Comparison of ENCODE assay signal across 1 cellular context in the genomic region with DNA sequence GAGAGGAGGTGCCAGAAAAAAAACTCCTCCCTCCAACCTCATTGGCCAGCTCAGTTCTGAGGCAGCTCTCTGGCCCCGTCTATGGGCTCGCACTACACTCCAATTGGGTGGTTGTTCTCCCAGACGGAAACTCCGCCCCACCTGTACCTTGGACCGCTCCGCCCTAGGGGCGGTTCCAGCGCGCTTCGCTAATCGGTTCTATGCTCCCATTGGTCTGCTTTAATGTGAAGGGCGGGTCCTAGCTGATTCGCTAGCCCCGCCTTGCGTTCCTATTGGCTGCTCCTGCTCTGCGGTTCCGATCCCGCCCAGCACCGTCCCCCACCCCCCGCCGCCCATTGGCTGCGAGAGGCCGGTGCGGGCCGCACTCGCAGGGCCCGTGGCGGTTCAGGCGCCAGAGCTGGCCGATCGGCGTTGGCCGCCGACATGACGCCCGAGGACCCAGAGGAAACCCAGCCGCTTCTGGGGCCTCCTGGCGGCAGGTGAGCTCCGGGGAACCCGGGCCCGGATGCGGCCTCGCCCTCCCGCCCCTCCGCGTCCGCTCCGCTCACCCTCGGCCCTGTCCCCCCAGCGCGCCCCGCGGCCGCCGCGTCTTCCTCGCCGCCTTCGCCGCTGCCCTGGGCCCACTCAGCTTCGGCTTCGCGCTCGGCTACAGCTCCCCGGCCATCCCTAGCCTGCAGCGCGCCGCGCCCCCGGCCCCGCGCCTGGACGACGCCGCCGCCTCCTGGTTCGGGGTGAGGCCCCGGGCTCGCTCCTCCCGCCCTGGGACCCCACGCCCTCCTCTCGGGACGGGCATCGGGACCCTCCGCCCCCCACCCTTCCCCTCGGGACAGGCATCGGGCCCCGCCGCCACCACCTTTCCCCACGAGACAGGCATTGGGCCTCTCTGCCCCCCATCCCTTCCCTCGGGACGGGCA.
TF ChIP-seq lines count a peak whose summit lies in the region.

A gene with protein sequence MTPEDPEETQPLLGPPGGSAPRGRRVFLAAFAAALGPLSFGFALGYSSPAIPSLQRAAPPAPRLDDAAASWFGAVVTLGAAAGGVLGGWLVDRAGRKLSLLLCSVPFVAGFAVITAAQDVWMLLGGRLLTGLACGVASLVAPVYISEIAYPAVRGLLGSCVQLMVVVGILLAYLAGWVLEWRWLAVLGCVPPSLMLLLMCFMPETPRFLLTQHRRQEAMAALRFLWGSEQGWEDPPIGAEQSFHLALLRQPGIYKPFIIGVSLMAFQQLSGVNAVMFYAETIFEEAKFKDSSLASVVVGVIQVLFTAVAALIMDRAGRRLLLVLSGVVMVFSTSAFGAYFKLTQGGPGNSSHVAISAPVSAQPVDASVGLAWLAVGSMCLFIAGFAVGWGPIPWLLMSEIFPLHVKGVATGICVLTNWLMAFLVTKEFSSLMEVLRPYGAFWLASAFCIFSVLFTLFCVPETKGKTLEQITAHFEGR (plus strand): TSS at position 362 of the 914 bp plus-strand sequence. CDS start 62 bp downstream, at position 424.

TF ChIP-seq in HepG2, 621 proteins besides CTCF, POLR2A, EP300 and RAD21 (continued from another document and continues in another):
- TF ChIP-seq, protein P1, sequence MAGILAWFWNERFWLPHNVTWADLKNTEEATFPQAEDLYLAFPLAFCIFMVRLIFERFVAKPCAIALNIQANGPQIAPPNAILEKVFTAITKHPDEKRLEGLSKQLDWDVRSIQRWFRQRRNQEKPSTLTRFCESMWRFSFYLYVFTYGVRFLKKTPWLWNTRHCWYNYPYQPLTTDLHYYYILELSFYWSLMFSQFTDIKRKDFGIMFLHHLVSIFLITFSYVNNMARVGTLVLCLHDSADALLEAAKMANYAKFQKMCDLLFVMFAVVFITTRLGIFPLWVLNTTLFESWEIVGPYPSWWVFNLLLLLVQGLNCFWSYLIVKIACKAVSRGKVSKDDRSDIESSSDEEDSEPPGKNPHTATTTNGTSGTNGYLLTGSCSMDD (CRISPR knock-in tag; IDR thresholded peaks at IDR 0.05) = no peak
- TF ChIP-seq, protein P2, sequence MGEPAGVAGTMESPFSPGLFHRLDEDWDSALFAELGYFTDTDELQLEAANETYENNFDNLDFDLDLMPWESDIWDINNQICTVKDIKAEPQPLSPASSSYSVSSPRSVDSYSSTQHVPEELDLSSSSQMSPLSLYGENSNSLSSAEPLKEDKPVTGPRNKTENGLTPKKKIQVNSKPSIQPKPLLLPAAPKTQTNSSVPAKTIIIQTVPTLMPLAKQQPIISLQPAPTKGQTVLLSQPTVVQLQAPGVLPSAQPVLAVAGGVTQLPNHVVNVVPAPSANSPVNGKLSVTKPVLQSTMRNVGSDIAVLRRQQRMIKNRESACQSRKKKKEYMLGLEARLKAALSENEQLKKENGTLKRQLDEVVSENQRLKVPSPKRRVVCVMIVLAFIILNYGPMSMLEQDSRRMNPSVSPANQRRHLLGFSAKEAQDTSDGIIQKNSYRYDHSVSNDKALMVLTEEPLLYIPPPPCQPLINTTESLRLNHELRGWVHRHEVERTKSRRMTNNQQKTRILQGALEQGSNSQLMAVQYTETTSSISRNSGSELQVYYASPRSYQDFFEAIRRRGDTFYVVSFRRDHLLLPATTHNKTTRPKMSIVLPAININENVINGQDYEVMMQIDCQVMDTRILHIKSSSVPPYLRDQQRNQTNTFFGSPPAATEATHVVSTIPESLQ (CRISPR knock-in tag; conservative IDR thresholded peaks at IDR 0.05) = no peak
- no peak for TF ChIP-seq ZNF383 (CRISPR knock-in tag; IDR thresholded peaks at IDR 0.05; ENCODE audit: borderline replicate concordance)
- no peak; the same call in 1 of the 2 replicates for TF ChIP-seq AHR (CRISPR knock-in tag; IDR thresholded peaks at IDR 0.05)
- TF ChIP-seq, protein P3, sequence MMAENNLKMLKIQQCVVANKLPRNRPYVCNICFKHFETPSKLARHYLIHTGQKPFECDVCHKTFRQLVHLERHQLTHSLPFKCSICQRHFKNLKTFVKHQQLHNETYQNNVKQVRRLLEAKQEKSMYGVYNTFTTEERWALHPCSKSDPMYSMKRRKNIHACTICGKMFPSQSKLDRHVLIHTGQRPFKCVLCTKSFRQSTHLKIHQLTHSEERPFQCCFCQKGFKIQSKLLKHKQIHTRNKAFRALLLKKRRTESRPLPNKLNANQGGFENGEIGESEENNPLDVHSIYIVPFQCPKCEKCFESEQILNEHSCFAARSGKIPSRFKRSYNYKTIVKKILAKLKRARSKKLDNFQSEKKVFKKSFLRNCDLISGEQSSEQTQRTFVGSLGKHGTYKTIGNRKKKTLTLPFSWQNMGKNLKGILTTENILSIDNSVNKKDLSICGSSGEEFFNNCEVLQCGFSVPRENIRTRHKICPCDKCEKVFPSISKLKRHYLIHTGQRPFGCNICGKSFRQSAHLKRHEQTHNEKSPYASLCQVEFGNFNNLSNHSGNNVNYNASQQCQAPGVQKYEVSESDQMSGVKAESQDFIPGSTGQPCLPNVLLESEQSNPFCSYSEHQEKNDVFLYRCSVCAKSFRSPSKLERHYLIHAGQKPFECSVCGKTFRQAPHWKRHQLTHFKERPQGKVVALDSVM (CRISPR knock-in tag; IDR thresholded peaks at IDR 0.05) = no peak; the same call in none of the 2 replicates
- TF ChIP-seq ZNF101 (CRISPR knock-in tag; IDR thresholded peaks at IDR 0.05; ENCODE audit: borderline replicate concordance, low read depth) = no peak
- TF ChIP-seq RBM22 (optimal IDR thresholded peaks at IDR 0.05; ENCODE audit: low read length) = no peak
- TF ChIP-seq FLYWCH1 (CRISPR knock-in tag; IDR thresholded peaks at IDR 0.05) = no peak
- TF ChIP-seq, protein P4, sequence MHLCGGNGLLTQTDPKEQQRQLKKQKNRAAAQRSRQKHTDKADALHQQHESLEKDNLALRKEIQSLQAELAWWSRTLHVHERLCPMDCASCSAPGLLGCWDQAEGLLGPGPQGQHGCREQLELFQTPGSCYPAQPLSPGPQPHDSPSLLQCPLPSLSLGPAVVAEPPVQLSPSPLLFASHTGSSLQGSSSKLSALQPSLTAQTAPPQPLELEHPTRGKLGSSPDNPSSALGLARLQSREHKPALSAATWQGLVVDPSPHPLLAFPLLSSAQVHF (CRISPR knock-in tag; IDR thresholded peaks at IDR 0.05) = peak; percentile 30; the same call in 1 of the 2 replicates
- TF ChIP-seq NFIB (CRISPR knock-in tag; IDR thresholded peaks at IDR 0.05; ENCODE audit: borderline replicate concordance) = no peak
- 0 out of 2 replicates have a peak, but pooled peaks have one; percentile 46 for TF ChIP-seq GATA4 (IDR thresholded peaks at IDR 0.05; ENCODE audit: borderline replicate concordance, low read depth)
- 0 out of 2 replicates have a peak, but pooled peaks have one; percentile 23 for TF ChIP-seq RNF2 (conservative IDR thresholded peaks at IDR 0.05; ENCODE audit: low read depth)
- TF ChIP-seq NFATC3 (CRISPR knock-in tag; IDR thresholded peaks at IDR 0.05) = no peak
- TF ChIP-seq ISX (CRISPR knock-in tag; conservative IDR thresholded peaks at IDR 0.05) = 0 out of 2 replicates have a peak, but pooled peaks have one; percentile 48
- no peak for TF ChIP-seq ZNF577 (CRISPR knock-in tag; IDR thresholded peaks at IDR 0.05; ENCODE audit: borderline replicate concordance, low read depth)
- peak; percentile 59 for TF ChIP-seq SALL1 (CRISPR knock-in tag; IDR thresholded peaks at IDR 0.05)
- TF ChIP-seq, protein P5, sequence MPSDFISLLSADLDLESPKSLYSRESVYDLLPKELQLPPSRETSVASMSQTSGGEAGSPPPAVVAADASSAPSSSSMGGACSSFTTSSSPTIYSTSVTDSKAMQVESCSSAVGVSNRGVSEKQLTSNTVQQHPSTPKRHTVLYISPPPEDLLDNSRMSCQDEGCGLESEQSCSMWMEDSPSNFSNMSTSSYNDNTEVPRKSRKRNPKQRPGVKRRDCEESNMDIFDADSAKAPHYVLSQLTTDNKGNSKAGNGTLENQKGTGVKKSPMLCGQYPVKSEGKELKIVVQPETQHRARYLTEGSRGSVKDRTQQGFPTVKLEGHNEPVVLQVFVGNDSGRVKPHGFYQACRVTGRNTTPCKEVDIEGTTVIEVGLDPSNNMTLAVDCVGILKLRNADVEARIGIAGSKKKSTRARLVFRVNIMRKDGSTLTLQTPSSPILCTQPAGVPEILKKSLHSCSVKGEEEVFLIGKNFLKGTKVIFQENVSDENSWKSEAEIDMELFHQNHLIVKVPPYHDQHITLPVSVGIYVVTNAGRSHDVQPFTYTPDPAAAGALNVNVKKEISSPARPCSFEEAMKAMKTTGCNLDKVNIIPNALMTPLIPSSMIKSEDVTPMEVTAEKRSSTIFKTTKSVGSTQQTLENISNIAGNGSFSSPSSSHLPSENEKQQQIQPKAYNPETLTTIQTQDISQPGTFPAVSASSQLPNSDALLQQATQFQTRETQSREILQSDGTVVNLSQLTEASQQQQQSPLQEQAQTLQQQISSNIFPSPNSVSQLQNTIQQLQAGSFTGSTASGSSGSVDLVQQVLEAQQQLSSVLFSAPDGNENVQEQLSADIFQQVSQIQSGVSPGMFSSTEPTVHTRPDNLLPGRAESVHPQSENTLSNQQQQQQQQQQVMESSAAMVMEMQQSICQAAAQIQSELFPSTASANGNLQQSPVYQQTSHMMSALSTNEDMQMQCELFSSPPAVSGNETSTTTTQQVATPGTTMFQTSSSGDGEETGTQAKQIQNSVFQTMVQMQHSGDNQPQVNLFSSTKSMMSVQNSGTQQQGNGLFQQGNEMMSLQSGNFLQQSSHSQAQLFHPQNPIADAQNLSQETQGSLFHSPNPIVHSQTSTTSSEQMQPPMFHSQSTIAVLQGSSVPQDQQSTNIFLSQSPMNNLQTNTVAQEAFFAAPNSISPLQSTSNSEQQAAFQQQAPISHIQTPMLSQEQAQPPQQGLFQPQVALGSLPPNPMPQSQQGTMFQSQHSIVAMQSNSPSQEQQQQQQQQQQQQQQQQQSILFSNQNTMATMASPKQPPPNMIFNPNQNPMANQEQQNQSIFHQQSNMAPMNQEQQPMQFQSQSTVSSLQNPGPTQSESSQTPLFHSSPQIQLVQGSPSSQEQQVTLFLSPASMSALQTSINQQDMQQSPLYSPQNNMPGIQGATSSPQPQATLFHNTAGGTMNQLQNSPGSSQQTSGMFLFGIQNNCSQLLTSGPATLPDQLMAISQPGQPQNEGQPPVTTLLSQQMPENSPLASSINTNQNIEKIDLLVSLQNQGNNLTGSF (CRISPR knock-in tag; IDR thresholded peaks at IDR 0.05) = peak; percentile 78; the same call in 1 of the 2 replicates
- peak; percentile 69; the same call in 1 of the 2 replicates for TF ChIP-seq SP1 (IDR thresholded peaks at IDR 0.05)
- peak; percentile 92 for TF ChIP-seq SP1 (CRISPR knock-in tag; IDR thresholded peaks at IDR 0.05)
- TF ChIP-seq ZNF772 (CRISPR knock-in tag; IDR thresholded peaks at IDR 0.05) = no peak; the same call in none of the 2 replicates
- no peak for TF ChIP-seq ZBTB21 (CRISPR knock-in tag; IDR thresholded peaks at IDR 0.05)
- no peak for TF ChIP-seq U2AF1 (optimal IDR thresholded peaks at IDR 0.05; ENCODE audit: low read depth, low read length)
- TF ChIP-seq, protein P6, sequence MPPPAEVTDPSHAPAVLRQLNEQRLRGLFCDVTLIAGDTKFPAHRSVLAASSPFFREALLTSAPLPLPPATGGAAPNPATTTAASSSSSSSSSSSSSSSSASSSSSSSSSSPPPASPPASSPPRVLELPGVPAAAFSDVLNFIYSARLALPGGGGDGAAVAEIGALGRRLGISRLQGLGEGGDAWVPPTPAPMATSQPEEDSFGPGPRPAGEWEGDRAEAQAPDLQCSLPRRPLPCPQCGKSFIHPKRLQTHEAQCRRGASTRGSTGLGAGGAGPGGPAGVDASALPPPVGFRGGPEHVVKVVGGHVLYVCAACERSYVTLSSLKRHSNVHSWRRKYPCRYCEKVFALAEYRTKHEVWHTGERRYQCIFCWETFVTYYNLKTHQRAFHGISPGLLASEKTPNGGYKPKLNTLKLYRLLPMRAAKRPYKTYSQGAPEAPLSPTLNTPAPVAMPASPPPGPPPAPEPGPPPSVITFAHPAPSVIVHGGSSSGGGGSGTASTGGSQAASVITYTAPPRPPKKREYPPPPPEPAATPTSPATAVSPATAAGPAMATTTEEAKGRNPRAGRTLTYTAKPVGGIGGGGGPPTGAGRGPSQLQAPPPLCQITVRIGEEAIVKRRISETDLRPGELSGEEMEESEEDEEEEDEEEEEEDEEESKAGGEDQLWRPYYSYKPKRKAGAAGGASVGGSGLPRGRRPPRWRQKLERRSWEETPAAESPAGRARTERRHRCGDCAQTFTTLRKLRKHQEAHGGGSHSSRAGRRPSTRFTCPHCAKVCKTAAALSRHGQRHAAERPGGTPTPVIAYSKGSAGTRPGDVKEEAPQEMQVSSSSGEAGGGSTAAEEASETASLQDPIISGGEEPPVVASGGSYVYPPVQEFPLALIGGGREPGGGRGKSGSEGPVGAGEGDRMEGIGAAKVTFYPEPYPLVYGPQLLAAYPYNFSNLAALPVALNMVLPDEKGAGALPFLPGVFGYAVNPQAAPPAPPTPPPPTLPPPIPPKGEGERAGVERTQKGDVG (CRISPR knock-in tag; IDR thresholded peaks at IDR 0.05; ENCODE audit: borderline replicate concordance) = no peak
- TF ChIP-seq, protein P7, sequence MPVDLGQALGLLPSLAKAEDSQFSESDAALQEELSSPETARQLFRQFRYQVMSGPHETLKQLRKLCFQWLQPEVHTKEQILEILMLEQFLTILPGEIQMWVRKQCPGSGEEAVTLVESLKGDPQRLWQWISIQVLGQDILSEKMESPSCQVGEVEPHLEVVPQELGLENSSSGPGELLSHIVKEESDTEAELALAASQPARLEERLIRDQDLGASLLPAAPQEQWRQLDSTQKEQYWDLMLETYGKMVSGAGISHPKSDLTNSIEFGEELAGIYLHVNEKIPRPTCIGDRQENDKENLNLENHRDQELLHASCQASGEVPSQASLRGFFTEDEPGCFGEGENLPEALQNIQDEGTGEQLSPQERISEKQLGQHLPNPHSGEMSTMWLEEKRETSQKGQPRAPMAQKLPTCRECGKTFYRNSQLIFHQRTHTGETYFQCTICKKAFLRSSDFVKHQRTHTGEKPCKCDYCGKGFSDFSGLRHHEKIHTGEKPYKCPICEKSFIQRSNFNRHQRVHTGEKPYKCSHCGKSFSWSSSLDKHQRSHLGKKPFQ (CRISPR knock-in tag; IDR thresholded peaks at IDR 0.05; ENCODE audit: insufficient replicate concordance) = no peak
- peak; percentile 72 for TF ChIP-seq ZNF607 (CRISPR knock-in tag; IDR thresholded peaks at IDR 0.05; ENCODE audit: borderline replicate concordance)
- TF ChIP-seq MAFF (IDR thresholded peaks at IDR 0.05; ENCODE audit: low read depth, low read length) = no peak
- TF ChIP-seq, protein P8, sequence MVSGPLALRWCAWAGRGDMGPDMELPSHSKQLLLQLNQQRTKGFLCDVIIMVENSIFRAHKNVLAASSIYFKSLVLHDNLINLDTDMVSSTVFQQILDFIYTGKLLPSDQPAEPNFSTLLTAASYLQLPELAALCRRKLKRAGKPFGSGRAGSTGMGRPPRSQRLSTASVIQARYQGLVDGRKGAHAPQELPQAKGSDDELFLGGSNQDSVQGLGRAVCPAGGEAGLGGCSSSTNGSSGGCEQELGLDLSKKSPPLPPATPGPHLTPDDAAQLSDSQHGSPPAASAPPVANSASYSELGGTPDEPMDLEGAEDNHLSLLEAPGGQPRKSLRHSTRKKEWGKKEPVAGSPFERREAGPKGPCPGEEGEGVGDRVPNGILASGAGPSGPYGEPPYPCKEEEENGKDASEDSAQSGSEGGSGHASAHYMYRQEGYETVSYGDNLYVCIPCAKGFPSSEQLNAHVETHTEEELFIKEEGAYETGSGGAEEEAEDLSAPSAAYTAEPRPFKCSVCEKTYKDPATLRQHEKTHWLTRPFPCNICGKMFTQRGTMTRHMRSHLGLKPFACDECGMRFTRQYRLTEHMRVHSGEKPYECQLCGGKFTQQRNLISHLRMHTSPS (CRISPR knock-in tag; IDR thresholded peaks at IDR 0.05; ENCODE audit: low read depth) = no peak
- 0 out of 2 replicates have a peak, but pooled peaks have one; percentile 41 for TF ChIP-seq ZNF232 (CRISPR knock-in tag; IDR thresholded peaks at IDR 0.05; ENCODE audit: borderline replicate concordance)
- no peak for TF ChIP-seq EED (CRISPR knock-in tag; IDR thresholded peaks at IDR 0.05)
- 0 out of 2 replicates have a peak, but pooled peaks have one; percentile 13 for TF ChIP-seq MAZ (IDR thresholded peaks at IDR 0.05; ENCODE audit: borderline replicate concordance, low read depth, low read length)
- TF ChIP-seq MAZ (CRISPR knock-in tag; IDR thresholded peaks at IDR 0.05; ENCODE audit: low read depth) = 0 out of 2 replicates have a peak, but pooled peaks have one; percentile 57
- TF ChIP-seq SIN3B (IDR thresholded peaks at IDR 0.05; ENCODE audit: low read length) = no peak
